ENCODE assay signal across 8 cellular contexts in genomic region chr3:184250167-184250828, GRCh38. TPM values are rescaled to one million over a fixed set of nuclear protein-coding genes. Genes with fewer than 3 reads are reported as not detected.
DNase-seq lines count a peak whose midpoint lies in the region; ATAC-seq and TF ChIP-seq lines count a peak whose summit lies in the region.

No MANE protein-coding gene starts in this region.

- H3K27me3 ChIP-seq in left lung, result no peaks in the 10 kb centered on the region

- no peaks in the 10 kb centered on the region for H3K9me3 ChIP-seq in left lung

- intact Hi-C loops in left lung (cut with DNase I), result no loop called here

- H3K27ac ChIP-seq in coronary artery (peak overlapping the region in 1 of 2 donors; percentile 38), left lung (peak overlapping the region in 1 of 2 donors; percentile 91)

- DNase-seq in Ammon's horn (ENCODE audit: low spot score) (peak; percentile 89), GM19238 (ENCODE audit: insufficient read length, low spot score) (peak; percentile 89), NCI-H446 (lab: John Stamatoyannopoulos, UW) (peak; percentile 91 to 95), coronary artery (ENCODE audit: low spot score) (no peak), left lung (peak; percentile 87)
- peak; percentile 75 for DNase-seq in activated CD4-positive, alpha-beta T cell treated with anti-CD3 and anti-CD28 coated beads for 1 hour
- peak; percentile 85 for DNase-seq in stimulated activated CD4-positive, alpha-beta T cell treated with anti-CD3 and anti-CD28 coated beads, Interleukin-2, amount 100 ng/mL, for 4 hours (ENCODE audit: low read depth)

- H3K4me3 ChIP-seq in coronary artery, result peak overlapping the region; percentile 71
- peak overlapping the region; percentile 69 to 72 for H3K4me3 ChIP-seq in left lung

- H3K36me3 ChIP-seq in left lung, result peaks cover 0 to 5% of the 10 kb centered on the region in 2 donors

- ATAC-seq in HG03432 (IDR thresholded peaks at IDR 0.05; ENCODE audit: unreplicated experiment), result peak; percentile 71
- ATAC-seq in left lung, result peak; percentile 90

- peaks cover 0 to 27% of the 10 kb centered on the region in 2 donors for H3K4me1 ChIP-seq in left lung

- TF ChIP-seq CTCF in coronary artery (IDR thresholded peaks at IDR 0.05) (peak; percentile 90), left lung (IDR thresholded peaks at IDR 0.05) (peak; percentile 82 to 95)

RNA-seq across cellular contexts. Expression of gene EEF1AKMT4, which starts 0.8 kb away (rescaled TPM):
- 1 to 10 TPM; 4.6 to 6.5 TPM for total RNA-seq in left lung

RNA-seq across cellular contexts. Expression of gene ALG3, which starts 1.5 kb away (rescaled TPM):
- total RNA-seq in left lung, result 10 to 100 TPM; 35.3 to 57.2 TPM

RNA-seq across cellular contexts. Expression of gene CAMK2N2, which starts 11.1 kb away (rescaled TPM):
- 1 to 10 TPM in 1 of 2 donors, under 1 TPM in 1; 0.34 to 1.0 TPM for total RNA-seq in left lung

RNA-seq across cellular contexts. Expression of gene VWA5B2, which starts 20.9 kb away (rescaled TPM):
- under 1 TPM in 1 of 2 donors, not detected in 1; 0.31 TPM for total RNA-seq in left lung

RNA-seq across cellular contexts. Expression of gene ECE2, which starts 25.5 kb away (rescaled TPM):
- not detected for total RNA-seq in left lung
